ENCODE assay signal across 19 cellular contexts in genomic region chr19:45592366-45592765, GRCh38. TPM values are rescaled to one million over a fixed set of nuclear protein-coding genes. Genes with fewer than 3 reads are reported as not detected.
A peak's percentile ranks its signal among the peaks of the same experiment; 100 is the strongest.
DNase-seq lines count a peak whose midpoint lies in the region; ATAC-seq, FAIRE-seq and TF ChIP-seq lines count a peak whose summit lies in the region.
"Had no signal": no experiment of that assay in that cellular context is flagged by ENCODE, and none has a peak within 500 bp of the region (broad histone marks: within the 10 kb centered on the region; RNA-seq: fewer than 3 reads in every experiment).

No MANE protein-coding gene starts in this region.

- intact Hi-C loops in left ventricle myocardium inferior (cut with micrococcal nuclease) = no loop called here
- intact Hi-C loops in endothelial cell of umbilical vein (cut with micrococcal nuclease) = loop anchor here (1.0 to 5.0 kb wide), 2 partner anchors 9 to 100 kb away; partner anchors contain the start of genes QPCTL and SNRPD2

- H3K4me1 ChIP-seq in left ventricle myocardium inferior = peaks cover 41% of the 10 kb centered on the region
- H3K4me1 ChIP-seq in right atrium auricular region = peaks cover 0 to 10% of the 10 kb centered on the region in 2 donors
- peaks cover 10% of the 10 kb centered on the region for H3K4me1 ChIP-seq in RWPE2 (ENCODE audit: insufficient read depth, poor library complexity, severe bottlenecking)
- peaks cover 31% of the 10 kb centered on the region for H3K4me1 ChIP-seq in endothelial cell of umbilical vein (ENCODE audit: control insufficient read depth, extremely low read depth, insufficient read depth, low read length)
- H3K4me1 ChIP-seq: HAP-1, Peyer's patch had no signal

- dilution Hi-C loops in endothelial cell of umbilical vein (cut with MboI; ENCODE audit: extremely low pct_ligation_motif_present, low sequenced_read_pairs) = no loop called here

- H2AFZ ChIP-seq in endothelial cell of umbilical vein (ENCODE audit: low read depth, low read length) = no peak overlapping the region

- H3K4me3 ChIP-seq in left ventricle myocardium inferior = no peak overlapping the region
- H3K4me3 ChIP-seq in right atrium auricular region = no peak overlapping the region
- H3K4me3 ChIP-seq in RWPE2 (ENCODE audit: severe bottlenecking) = no peak overlapping the region
- no peak overlapping the region for H3K4me3 ChIP-seq in endothelial cell of umbilical vein (replicated peaks in 1 of 3; ENCODE audit: insufficient read depth in 1 of 3, low read depth in 1 of 3, low read length in 3 of 3)
- H3K4me3 ChIP-seq: A549, HAP-1, MG63, Peyer's patch had no signal

- no peaks in the 10 kb centered on the region for H3K9me3 ChIP-seq in left ventricle myocardium inferior (replicated peaks)
- H3K9me3 ChIP-seq in right atrium auricular region = no peaks in the 10 kb centered on the region
- H3K9me3 ChIP-seq in RWPE2 (ENCODE audit: severe bottlenecking) = no peaks in the 10 kb centered on the region
- no peaks in the 10 kb centered on the region for H3K9me3 ChIP-seq in endothelial cell of umbilical vein (replicated peaks; ENCODE audit: control insufficient read depth, insufficient read depth, low read length)
- H3K9me3 ChIP-seq: A549, HAP-1, MG63, Peyer's patch had no signal

- POLR2A ChIA-PET in endothelial cell of umbilical vein (lab: Charles Lee) = no interaction called here

- peaks cover 22% of the 10 kb centered on the region for H3K36me3 ChIP-seq in left ventricle myocardium inferior
- peaks cover 3% of the 10 kb centered on the region for H3K36me3 ChIP-seq in right atrium auricular region
- no peaks in the 10 kb centered on the region for H3K36me3 ChIP-seq in RWPE2 (ENCODE audit: low read depth)
- peaks cover 2 to 3% of the 10 kb centered on the region in 2 experiments for H3K36me3 ChIP-seq in endothelial cell of umbilical vein (ENCODE audit: control insufficient read depth in 2 of 2, extremely low read depth in 1 of 2, insufficient read depth in 2 of 2, low read length in 2 of 2)
- H3K36me3 ChIP-seq: HAP-1, MG63, Peyer's patch had no signal

- no peak overlapping the region for H3K9ac ChIP-seq in endothelial cell of umbilical vein (replicated peaks; ENCODE audit: extremely low read depth, insufficient read depth, low read length)

- peak overlapping the region; percentile 36 for H3K27ac ChIP-seq in left ventricle myocardium inferior (replicated peaks)
- no peak overlapping the region for H3K27ac ChIP-seq in right atrium auricular region
- H3K27ac ChIP-seq in RWPE2 (ENCODE audit: poor library complexity, severe bottlenecking) = peak overlapping the region; percentile 40
- H3K27ac ChIP-seq in endothelial cell of umbilical vein (ENCODE audit: insufficient read depth, low read depth, low read length) = peak overlapping the region; percentile 58
- H3K27ac ChIP-seq: A549, Peyer's patch had no signal

- no peak for TF ChIP-seq CTCF in left ventricle myocardium inferior (IDR thresholded peaks at IDR 0.05; ENCODE audit: borderline replicate concordance)
- no peak for TF ChIP-seq CTCF in right atrium auricular region (IDR thresholded peaks at IDR 0.05)
- no peak for TF ChIP-seq CTCF in RWPE2 (IDR thresholded peaks at IDR 0.05; ENCODE audit: poor library complexity, severe bottlenecking)
- TF ChIP-seq CTCF in endothelial cell of umbilical vein (IDR thresholded peaks at IDR 0.05; ENCODE audit: extremely low read depth in 1 of 2, insufficient read depth in 1 of 2, low read depth in 1 of 2, low read length in 2 of 2) = no peak

- peak; percentile 43 for TF ChIP-seq POLR2A in endothelial cell of umbilical vein (IDR thresholded peaks at IDR 0.05; ENCODE audit: low read depth, low read length)

- no peaks in the 10 kb centered on the region for H4K20me1 ChIP-seq in endothelial cell of umbilical vein (replicated peaks; ENCODE audit: control insufficient read depth, extremely low read depth, insufficient read depth, low read length)

- H3K4me2 ChIP-seq in endothelial cell of umbilical vein (ENCODE audit: insufficient read depth, low read length) = peak overlapping the region; percentile 73
- H3K4me2 ChIP-seq: A549 had no signal

- CTCF ChIA-PET in endothelial cell of umbilical vein (lab: Charles Lee) = no interaction called here

- ATAC-seq in RWPE2 (ENCODE audit: low read depth) (peak; percentile 59), GM21360 (IDR thresholded peaks at IDR 0.05; ENCODE audit: unreplicated experiment) (no peak), GM19467 (IDR thresholded peaks at IDR 0.05; ENCODE audit: unreplicated experiment) (no peak), HG03565 (IDR thresholded peaks at IDR 0.05; ENCODE audit: unreplicated experiment) (no peak)
- ATAC-seq: A549 had no signal

- H3K27me3 ChIP-seq in left ventricle myocardium inferior (ENCODE audit: low read depth) (peaks cover 60% of the 10 kb centered on the region), right atrium auricular region (no peaks in the 10 kb centered on the region), RWPE2 (ENCODE audit: insufficient read depth, poor library complexity, severe bottlenecking) (no peaks in the 10 kb centered on the region), endothelial cell of umbilical vein (ENCODE audit: control insufficient read depth in 2 of 2, insufficient read depth in 2 of 2, low read length in 2 of 2) (no peaks in the 10 kb centered on the region)
- H3K27me3 ChIP-seq: MG63 had no signal

- H3K79me2 ChIP-seq in endothelial cell of umbilical vein (ENCODE audit: control insufficient read depth, insufficient read depth, low read length) = peaks cover 44% of the 10 kb centered on the region

- peak; percentile 96 for FAIRE-seq in endothelial cell of umbilical vein (lab: Jason Lieb, UNC)
- FAIRE-seq: A549 had no signal

- BruUV-seq in endothelial cell of umbilical vein (replicated peaks; lab: Mats Ljungman, UMichigan) = no TSS peak

- DNase-seq in left ventricle myocardium inferior (no peak), right atrium auricular region (ENCODE audit: low spot score) (no peak), RWPE2 (ENCODE audit: low spot score) (no peak), endothelial cell of umbilical vein (ENCODE audit: low read depth, low spot score) (peak; percentile 37)
- DNase-seq: COR-L47, DMS153, EL, KG1, MG63, NCI-H187 treated with DMSO at 0.1 percent for 48 hours, NCI-H2171, NCI-H774, Peyer's patch had no signal

- no peaks in the 10 kb centered on the region for H3K9me1 ChIP-seq in endothelial cell of umbilical vein (replicated peaks; ENCODE audit: control insufficient read depth, extremely low read depth, insufficient read depth, low read length)

TF ChIP-seq in endothelial cell of umbilical vein, 7 proteins besides CTCF, POLR2A, EP300 and RAD21:
- TF ChIP-seq MYC (IDR thresholded peaks at IDR 0.05; ENCODE audit: low read depth, low read length) (no peak), POLR2AphosphoS5 (IDR thresholded peaks at IDR 0.05; ENCODE audit: insufficient read depth, low read depth, low read length) (peak; percentile 90), GATA2 (IDR thresholded peaks at IDR 0.05; ENCODE audit: insufficient read depth, insufficient read length, low read depth, low read length) (peak; percentile 89), JUN (IDR thresholded peaks at IDR 0.05; ENCODE audit: borderline replicate concordance, insufficient read depth, insufficient read length, low read depth) (peak; percentile 33), FOS (IDR thresholded peaks at IDR 0.05; ENCODE audit: borderline replicate concordance, insufficient read depth, low read length) (peak; percentile 77), EZH2 (IDR thresholded peaks at IDR 0.05; ENCODE audit: borderline replicate concordance, low read depth, low read length, severe bottlenecking) (no peak)
- TF ChIP-seq, protein P1, sequence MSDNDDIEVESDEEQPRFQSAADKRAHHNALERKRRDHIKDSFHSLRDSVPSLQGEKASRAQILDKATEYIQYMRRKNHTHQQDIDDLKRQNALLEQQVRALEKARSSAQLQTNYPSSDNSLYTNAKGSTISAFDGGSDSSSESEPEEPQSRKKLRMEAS (IDR thresholded peaks at IDR 0.05; ENCODE audit: insufficient read depth, insufficient read length) = no peak

RNA-seq across cellular contexts. Expression of gene OPA3, which starts 7.8 kb away (rescaled TPM):
- total RNA-seq in left ventricle myocardium inferior = 25.3 TPM
- 10 to 100 TPM; 15.8 to 33.5 TPM for total RNA-seq in right atrium auricular region
- total RNA-seq in endothelial cell of umbilical vein = 13.8 and 15.4 TPM in 2 replicates
- 16.0 and 17.1 TPM in 2 replicates for polyA plus RNA-seq in endothelial cell of umbilical vein
- polyA plus RNA-seq in endothelial cell of umbilical vein (2011; cell fraction: cytosol; rRNA removed) = 14.5 and 14.6 TPM in 2 replicates
- polyA plus RNA-seq in endothelial cell of umbilical vein (2011; cell fraction: nucleus; rRNA removed) = 8.3 and 8.4 TPM in 2 replicates
- polyA plus RNA-seq in endothelial cell of umbilical vein (2012) = 7.5 and 9.7 TPM in 2 replicates
- 15.8 and 23.6 TPM in 2 replicates for polyA minus RNA-seq in endothelial cell of umbilical vein
- 3.9 TPM for polyA minus RNA-seq in endothelial cell of umbilical vein (2011; cell fraction: cytosol; rRNA and poly(A)+ RNA removed)
- 6.0 and 8.0 TPM in 2 replicates for polyA minus RNA-seq in endothelial cell of umbilical vein (2011; cell fraction: nucleus; rRNA and poly(A)+ RNA removed)

RNA-seq across cellular contexts. Expression of gene GPR4, which starts 9.6 kb away (rescaled TPM):
- total RNA-seq in left ventricle myocardium inferior (5.1 TPM), right atrium auricular region (10 to 100 TPM in 1 of 2 donors, 1 to 10 TPM in 1; 6.2 to 12.1 TPM), endothelial cell of umbilical vein (26.7 and 30.3 TPM in 2 replicates)
- polyA plus RNA-seq in endothelial cell of umbilical vein = 13.4 and 17.9 TPM in 2 replicates
- 9.8 and 13.2 TPM in 2 replicates for polyA plus RNA-seq in endothelial cell of umbilical vein (2011; cell fraction: cytosol; rRNA removed)
- 6.1 and 14.3 TPM in 2 replicates for polyA plus RNA-seq in endothelial cell of umbilical vein (2011; cell fraction: nucleus; rRNA removed)
- 13.1 and 37.5 TPM in 2 replicates for polyA plus RNA-seq in endothelial cell of umbilical vein (2012)
- 5.6 and 6.7 TPM in 2 replicates for polyA minus RNA-seq in endothelial cell of umbilical vein
- polyA minus RNA-seq in endothelial cell of umbilical vein (2011; cell fraction: cytosol; rRNA and poly(A)+ RNA removed) = not detected
- polyA minus RNA-seq in endothelial cell of umbilical vein (2011; cell fraction: nucleus; rRNA and poly(A)+ RNA removed) = 3.5 and 6.2 TPM in 2 replicates
- polyA plus RNA-seq: CD14-positive monocyte had no signal

RNA-seq across cellular contexts. Expression of gene EML2, which starts 46.8 kb away (rescaled TPM):
- total RNA-seq in left ventricle myocardium inferior = 48.4 TPM
- 10 to 100 TPM; 18.7 to 22.5 TPM for total RNA-seq in right atrium auricular region
- total RNA-seq in endothelial cell of umbilical vein = 27.4 and 28.9 TPM in 2 replicates
- 23.3 and 23.8 TPM in 2 replicates for polyA plus RNA-seq in endothelial cell of umbilical vein
- polyA plus RNA-seq in endothelial cell of umbilical vein (2011; cell fraction: cytosol; rRNA removed) = 13.7 and 15.6 TPM in 2 replicates
- 88.8 and 100 TPM in 2 replicates for polyA plus RNA-seq in endothelial cell of umbilical vein (2011; cell fraction: nucleus; rRNA removed)
- 17.1 and 22.3 TPM in 2 replicates for polyA plus RNA-seq in endothelial cell of umbilical vein (2012)
- polyA minus RNA-seq in endothelial cell of umbilical vein = 22.2 and 38.8 TPM in 2 replicates
- polyA minus RNA-seq in endothelial cell of umbilical vein (2011; cell fraction: cytosol; rRNA and poly(A)+ RNA removed) = 28.3 TPM
- 18.9 and 24.5 TPM in 2 replicates for polyA minus RNA-seq in endothelial cell of umbilical vein (2011; cell fraction: nucleus; rRNA and poly(A)+ RNA removed)

Comparison
In these comparisons a context has a peak if more than half of its experiments do, and no peak if none do; other contexts are left out.
1. H3K27ac ChIP-seq: peak in left ventricle myocardium inferior (single experiment), RWPE2 (single experiment) and endothelial cell of umbilical vein (single experiment); none in right atrium auricular region (0 of 2).